In genomic region chr10:15169555-15170407, GRCh38 we compare ENCODE assay signal across 8 cellular contexts. TPM values are rescaled to one million over a fixed set of nuclear protein-coding genes. Genes with fewer than 3 reads are reported as not detected.
DNase-seq lines count a peak whose midpoint lies in the region; ATAC-seq and TF ChIP-seq lines count a peak whose summit lies in the region.

No MANE protein-coding gene starts in this region.

- H3K9me3 Mint-ChIP-seq in immature natural killer cell = no peaks in the 10 kb centered on the region
- no peaks in the 10 kb centered on the region for H3K9me3 Mint-ChIP-seq in stimulated activated naive B cell treated with anti-CD40 and anti-IgM and Interleukin-4, amounts not matched to agents 10 μg/mL and 1 μg/mL and 100 μg/mL, for 72 hours

- peaks cover 55 to 67% of the 10 kb centered on the region in 2 donors for H3K4me1 Mint-ChIP-seq in immature natural killer cell
- peaks cover 14 to 34% of the 10 kb centered on the region in 2 donors for H3K4me1 Mint-ChIP-seq in stimulated activated naive B cell treated with anti-CD40 and anti-IgM and Interleukin-4, amounts not matched to agents 10 μg/mL and 1 μg/mL and 100 μg/mL, for 72 hours

- ATAC-seq in stimulated activated naive B cell treated with anti-CD40 and anti-IgM and Interleukin-4, amounts not matched to agents 10 μg/mL and 1 μg/mL and 100 μg/mL, for 72 hours (replicated peaks) = no peak
- no peak for ATAC-seq in GM19452 (IDR thresholded peaks at IDR 0.05; ENCODE audit: unreplicated experiment)
- ATAC-seq in HG03457 (IDR thresholded peaks at IDR 0.05; ENCODE audit: unreplicated experiment) = no peak

- H3K4me3 Mint-ChIP-seq in immature natural killer cell = peak overlapping the region; percentile 79 to 89 (median 83)
- H3K4me3 Mint-ChIP-seq in stimulated activated naive B cell treated with anti-CD40 and anti-IgM and Interleukin-4, amounts not matched to agents 10 μg/mL and 1 μg/mL and 100 μg/mL, for 72 hours = peak overlapping the region in 1 of 2 donors; percentile 67

- H3K27me3 Mint-ChIP-seq in immature natural killer cell (ENCODE audit: low read depth in 3 of 3) = peaks cover 4 to 5% (median 4%) of the 10 kb centered on the region in 3 donors
- no peaks in the 10 kb centered on the region for H3K27me3 Mint-ChIP-seq in stimulated activated naive B cell treated with anti-CD40 and anti-IgM and Interleukin-4, amounts not matched to agents 10 μg/mL and 1 μg/mL and 100 μg/mL, for 72 hours

- TF ChIP-seq CTCF in NB4 (IDR thresholded peaks at IDR 0.05; ENCODE audit: low read depth, low read length) = no peak

- H3K27ac Mint-ChIP-seq in immature natural killer cell = peak overlapping the region; percentile 82 to 95 (median 92)
- peak overlapping the region; percentile 9 for H3K27ac Mint-ChIP-seq in stimulated activated naive B cell treated with anti-CD40 and anti-IgM and Interleukin-4, amounts not matched to agents 10 μg/mL and 1 μg/mL and 100 μg/mL, for 72 hours

- H3K4me3 ChIP-seq in NB4 (ENCODE audit: low read depth, low read length) = peak overlapping the region; percentile 25

- H3K36me3 Mint-ChIP-seq in immature natural killer cell = no peaks in the 10 kb centered on the region
- H3K36me3 Mint-ChIP-seq in stimulated activated naive B cell treated with anti-CD40 and anti-IgM and Interleukin-4, amounts not matched to agents 10 μg/mL and 1 μg/mL and 100 μg/mL, for 72 hours = peaks cover 0 to 2% of the 10 kb centered on the region in 2 donors

- no peak for TF ChIP-seq POLR2A in NB4 (IDR thresholded peaks at IDR 0.05; ENCODE audit: extremely low read depth, insufficient read length)

- DNase-seq in NB4 (ENCODE audit: low read depth) (peak; percentile 65), immature natural killer cell (peak; percentile 67 to 72 (median 67)), SW 1271 (lab: John Stamatoyannopoulos, UW) (no peak), NCI-H2081 treated with DMSO at 0.1 percent for 48 hours (lab: John Stamatoyannopoulos, UW) (no peak)
- peak; percentile 22 to 24 for DNase-seq in activated CD8-positive, alpha-beta memory T cell treated with anti-CD3 and anti-CD28 coated beads for 4 hours (ENCODE audit: low read depth in 2 of 2)
- no peak for DNase-seq in stimulated activated naive B cell treated with anti-CD40 and anti-IgM and Interleukin-4, amounts not matched to agents 10 μg/mL and 1 μg/mL and 100 μg/mL, for 72 hours

RNA-seq across cellular contexts. Expression of gene NMT2, which starts 1.3 kb away (rescaled TPM):
- 10 to 100 TPM; 22.2 to 38.0 (median 24.7) TPM for polyA plus RNA-seq in immature natural killer cell

Comparison
In these comparisons a context has a peak if more than half of its experiments do, and no peak if none do; other contexts are left out.
1. DNase-seq: peak in NB4 (single experiment), activated CD8-positive, alpha-beta memory T cell treated with anti-CD3 and anti-CD28 coated beads for 4 hours (2 of 2) and immature natural killer cell (3 of 3); none in stimulated activated naive B cell treated with anti-CD40 and anti-IgM and Interleukin-4, amounts not matched to agents 10 μg/mL and 1 μg/mL and 100 μg/mL, for 72 hours (single experiment), SW 1271 (0 of 2) and NCI-H2081 treated with DMSO at 0.1 percent for 48 hours (single experiment).